13 cellular contexts compared by ENCODE assay signal in the genomic region with DNA sequence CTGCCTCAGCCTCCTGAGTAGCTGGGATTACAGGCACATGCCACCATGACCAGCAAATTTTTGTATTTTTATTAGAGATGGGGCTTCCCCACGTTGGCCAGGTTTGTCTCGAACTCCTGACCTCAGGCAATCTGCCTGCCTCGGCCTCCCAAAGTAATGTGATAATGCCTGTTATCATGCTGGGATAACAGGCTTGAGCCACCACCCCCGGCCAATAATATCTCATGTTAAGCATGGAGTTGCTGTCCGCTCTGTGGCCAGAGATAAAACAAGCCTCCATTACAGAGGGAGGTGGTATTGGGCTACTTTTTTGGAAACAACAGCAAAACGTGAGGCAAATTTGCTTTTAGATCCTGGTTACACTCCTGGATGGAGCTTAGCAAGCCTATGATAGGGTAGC. TPM values are rescaled to one million over a fixed set of nuclear protein-coding genes. Genes with fewer than 3 reads are reported as not detected.
"Had no signal": no experiment of that assay in that cellular context is flagged by ENCODE, and none has a peak within 500 bp of the region (broad histone marks: within the 10 kb centered on the region; RNA-seq: fewer than 3 reads in every experiment).

No MANE protein-coding gene starts in this region.

RNA-seq across cellular contexts. Expression of gene ALG1L2, which starts 32.9 kb away (rescaled TPM):
- total RNA-seq: omental fat pad, osteoblast, prostate gland, psoas muscle, pulmonary artery endothelial cell, right atrium auricular region, sigmoid colon, smooth muscle cell had no signal
- polyA plus RNA-seq: neural cell, ovary, pancreas, psoas muscle, right cardiac atrium, spleen had no signal
